ENCODE assay signal across 8 cellular contexts in the genomic region with DNA sequence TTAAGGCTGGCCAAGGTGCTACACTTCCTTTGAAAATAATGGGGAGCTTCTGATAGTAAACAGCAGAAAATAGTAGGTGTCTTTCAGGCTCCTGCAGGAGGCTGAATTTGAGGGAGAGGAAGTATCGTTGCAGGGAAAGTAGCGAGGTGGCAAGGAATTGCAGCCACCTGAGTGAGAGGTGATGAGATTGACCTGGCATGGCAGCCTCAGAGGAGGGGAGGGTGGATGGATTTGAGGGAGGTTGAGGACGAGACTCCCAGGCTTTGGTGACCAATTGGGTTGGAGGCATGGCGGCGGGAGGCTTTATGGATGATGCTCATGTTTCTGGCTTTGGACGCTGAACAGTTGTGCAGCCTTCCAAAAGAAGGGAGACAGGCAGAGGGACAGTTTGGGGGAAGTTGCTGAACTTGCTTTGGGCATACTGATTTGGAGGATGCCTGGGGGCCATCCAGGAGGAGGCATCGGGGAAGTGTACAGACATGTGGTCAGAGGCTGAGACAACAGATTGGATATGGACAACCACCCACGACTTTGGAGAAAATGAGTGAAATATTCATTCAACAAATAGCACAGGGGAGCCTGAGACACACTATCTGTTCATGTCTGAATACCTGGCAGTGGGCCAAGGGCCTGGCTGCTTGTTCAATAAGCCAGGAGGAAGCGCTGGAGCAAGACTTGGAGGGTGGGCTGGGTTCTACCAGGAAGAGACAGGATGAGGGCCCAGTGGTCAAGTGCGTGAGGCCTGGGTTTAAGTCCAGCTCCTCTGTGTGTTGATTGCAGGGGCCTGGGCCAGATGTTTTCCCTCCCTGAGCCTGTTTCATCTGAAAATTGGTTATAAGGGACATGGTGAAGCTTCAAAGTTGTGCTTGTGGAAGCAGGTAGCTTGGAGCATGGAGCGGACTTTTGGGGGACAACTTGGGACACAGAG.
DNase-seq lines count a peak whose midpoint lies in the region; ATAC-seq and TF ChIP-seq lines count a peak whose summit lies in the region.

No MANE protein-coding gene starts in this region.

- DNase-seq in AG09319 (ENCODE audit: extremely low read depth, low read depth): peak; percentile 84
- DNase-seq in NCI-H2196 (lab: John Stamatoyannopoulos, UW; ENCODE audit: unreplicated experiment): peak; percentile 58
- peak; percentile 78 for DNase-seq in dermis blood vessel endothelial cell
- no peak for DNase-seq in activated T-cell treated with anti-CD3 and anti-CD28 coated beads, Interleukin-2, amount 50 U/mL, for 4 hours
- no peak for DNase-seq in UCSD-AML1 (lab: John Stamatoyannopoulos, UW; ENCODE audit: unreplicated experiment)
- DNase-seq in stimulated activated CD4-positive, alpha-beta T cell treated with anti-CD3 and anti-CD28 coated beads, Interleukin-1b, Interleukin-23, amount 100 ng/mL, for 48 hours: no peak

- peaks cover 3% of the 10 kb centered on the region for H3K27me3 Mint-ChIP-seq in activated T-cell treated with anti-CD3 and anti-CD28 coated beads, Interleukin-2, amount 50 U/mL, for 4 hours (ENCODE audit: low read depth)

- no peaks in the 10 kb centered on the region for H3K4me1 Mint-ChIP-seq in activated T-cell treated with anti-CD3 and anti-CD28 coated beads, Interleukin-2, amount 50 U/mL, for 4 hours (ENCODE audit: low read depth)

- no peaks in the 10 kb centered on the region for H3K36me3 ChIP-seq in mucosa of rectum (ENCODE audit: control insufficient read depth in 2 of 2, insufficient read depth in 2 of 2, low read length in 2 of 2)

- peak overlapping the region; percentile 10 to 30 for H3K9ac ChIP-seq in mucosa of rectum (ENCODE audit: low read depth in 1 of 2, low read length in 2 of 2)

- no peak for ATAC-seq in activated T-cell treated with anti-CD3 and anti-CD28 coated beads, Interleukin-2, amount 50 U/mL, for 4 hours
- no peak for ATAC-seq in HG03135 (IDR thresholded peaks at IDR 0.05; ENCODE audit: unreplicated experiment)

- H3K9me3 ChIP-seq in mucosa of rectum (ENCODE audit: control insufficient read depth in 2 of 2, low read length in 2 of 2): no peaks in the 10 kb centered on the region

- H3K4me1 ChIP-seq in mucosa of rectum (ENCODE audit: control insufficient read depth in 2 of 2, insufficient read depth in 2 of 2, low read length in 2 of 2): peaks cover 31 to 35% of the 10 kb centered on the region in 2 donors

- no peak overlapping the region for H3K4me3 Mint-ChIP-seq in activated T-cell treated with anti-CD3 and anti-CD28 coated beads, Interleukin-2, amount 50 U/mL, for 4 hours

- H3K27me3 ChIP-seq in mucosa of rectum (ENCODE audit: control insufficient read depth in 2 of 2, insufficient read depth in 2 of 2, low read length in 2 of 2): no peaks in the 10 kb centered on the region

- no peaks in the 10 kb centered on the region for H3K9me3 Mint-ChIP-seq in activated T-cell treated with anti-CD3 and anti-CD28 coated beads, Interleukin-2, amount 50 U/mL, for 4 hours

- no peak overlapping the region for H3K4me3 ChIP-seq in mucosa of rectum (ENCODE audit: low read length in 2 of 2)

- no peak for TF ChIP-seq CTCF in AG09319 (IDR thresholded peaks at IDR 0.05; ENCODE audit: low read depth, low read length)

- peak overlapping the region; percentile 87 to 88 for H3K27ac ChIP-seq in mucosa of rectum (ENCODE audit: low read depth in 2 of 2, low read length in 2 of 2)

- H3K36me3 Mint-ChIP-seq in activated T-cell treated with anti-CD3 and anti-CD28 coated beads, Interleukin-2, amount 50 U/mL, for 4 hours (ENCODE audit: insufficient read depth): no peaks in the 10 kb centered on the region

Comparison
In these comparisons a context has a peak if more than half of its experiments do, and no peak if none do; other contexts are left out.
1. DNase-seq: peak in AG09319 (single experiment), NCI-H2196 (single experiment) and dermis blood vessel endothelial cell (single experiment); none in activated T-cell treated with anti-CD3 and anti-CD28 coated beads, Interleukin-2, amount 50 U/mL, for 4 hours (single experiment), UCSD-AML1 (single experiment) and stimulated activated CD4-positive, alpha-beta T cell treated with anti-CD3 and anti-CD28 coated beads, Interleukin-1b, Interleukin-23, amount 100 ng/mL, for 48 hours (single experiment).